In genomic region chr14:75295491-75296338, GRCh38 we compare ENCODE assay signal across 8 cellular contexts. TPM values are rescaled to one million over a fixed set of nuclear protein-coding genes. Genes with fewer than 3 reads are reported as not detected.
DNase-seq lines count a peak whose midpoint lies in the region; ATAC-seq, FAIRE-seq and TF ChIP-seq lines count a peak whose summit lies in the region.

No MANE protein-coding gene starts in this region.

- H3K23ac ChIP-seq in trophoblast cell (ENCODE audit: low read length), result no peak overlapping the region

- H2BK120ac ChIP-seq in trophoblast cell (ENCODE audit: insufficient read depth, low read length, poor library complexity), result peak overlapping the region; percentile 87

- FAIRE-seq in G401.6 (lab: Jason Lieb, UNC) (peak; percentile 77), urothelium cell line (lab: Jason Lieb, UNC) (no peak)

- peak in 7 of 8 donors; percentile 9 to 58 (median 30) for ATAC-seq in heart right ventricle
- ATAC-seq in GM18870 (IDR thresholded peaks at IDR 0.05; ENCODE audit: unreplicated experiment), result no peak

- peaks cover 26% of the 10 kb centered on the region for H3K79me1 ChIP-seq in trophoblast cell (ENCODE audit: low read length)

- peak overlapping the region; percentile 44 for H3K4ac ChIP-seq in trophoblast cell (ENCODE audit: low read depth, low read length)

- H3K4me1 ChIP-seq in MM.1S (ENCODE audit: low read length) (no peaks in the 10 kb centered on the region), heart right ventricle (peaks cover 5 to 69% (median 26%) of the 10 kb centered on the region in 9 donors), trophoblast cell (ENCODE audit: control insufficient read depth in 1 of 2, insufficient read depth in 2 of 2, low read length in 2 of 2) (peaks cover 14 to 18% of the 10 kb centered on the region in 2 experiments)

- no peaks in the 10 kb centered on the region for H3K27me3 ChIP-seq in MM.1S (replicated peaks; ENCODE audit: insufficient read depth, low read length)
- no peaks in the 10 kb centered on the region for H3K27me3 ChIP-seq in heart right ventricle
- H3K27me3 ChIP-seq in trophoblast cell (ENCODE audit: insufficient read depth, low read length), result no peaks in the 10 kb centered on the region

- peak overlapping the region; percentile 32 for H4K12ac ChIP-seq in trophoblast cell (ENCODE audit: low read depth, low read length)

- H3K18ac ChIP-seq in trophoblast cell (ENCODE audit: low read length), result peak overlapping the region; percentile 13

- peak overlapping the region; percentile 66 for H2BK5ac ChIP-seq in trophoblast cell (ENCODE audit: low read depth, low read length, poor library complexity)

- no peaks in the 10 kb centered on the region for H4K20me1 ChIP-seq in MM.1S (ENCODE audit: insufficient read depth, low read length)

- peak overlapping the region; percentile 69 for H3K14ac ChIP-seq in trophoblast cell (ENCODE audit: low read length)

- no peak overlapping the region for H2AK5ac ChIP-seq in trophoblast cell (ENCODE audit: low read length)

- H3K36me3 ChIP-seq in MM.1S (replicated peaks; ENCODE audit: insufficient read depth, low read length) (no peaks in the 10 kb centered on the region), heart right ventricle (no peaks in the 10 kb centered on the region), trophoblast cell (ENCODE audit: control insufficient read depth in 1 of 2, insufficient read depth in 2 of 2, low read length in 2 of 2) (no peaks in the 10 kb centered on the region)

- TF ChIP-seq CTCF in MM.1S (IDR thresholded peaks at IDR 0.05; ENCODE audit: low read length), result peak; percentile 79
- peak; percentile 86 to 99 (median 96) for TF ChIP-seq CTCF in heart right ventricle (IDR thresholded peaks at IDR 0.05)

- H3K27ac ChIP-seq in MM.1S (ENCODE audit: low read length) (peak overlapping the region; percentile 31; the same call in 1 of the 2 replicates), adipose tissue (ENCODE audit: low read depth, low read length) (peak overlapping the region; percentile 57), heart right ventricle (peak overlapping the region; percentile 82 to 99 (median 94)), trophoblast cell (ENCODE audit: low read depth, low read length) (peak overlapping the region; percentile 83)

- peak overlapping the region; percentile 67 for H4K8ac ChIP-seq in trophoblast cell (ENCODE audit: low read depth, low read length)

- H2AFZ ChIP-seq in MM.1S (ENCODE audit: low read length), result peak overlapping the region; percentile 65
- peak overlapping the region; percentile 52 for H2AFZ ChIP-seq in trophoblast cell (ENCODE audit: insufficient read depth, low read length, poor library complexity)

- peak overlapping the region; percentile 85 for H3K9ac ChIP-seq in MM.1S (ENCODE audit: low read length)
- no peak overlapping the region for H3K9ac ChIP-seq in trophoblast cell (ENCODE audit: low read length)

- no peaks in the 10 kb centered on the region for H3K9me2 ChIP-seq in MM.1S (replicated peaks; ENCODE audit: insufficient read depth, low read length)

- peak overlapping the region; percentile 60 for H4K91ac ChIP-seq in trophoblast cell (ENCODE audit: low read depth, low read length)

- intact Hi-C loops in heart right ventricle (cut with DNase I), result loop anchor here in 8 of 10 donors (1.0 to 10.0 kb wide), 9 partner anchors 17 to 361 kb away; partner anchors contain the start of genes FOS (in 2 of the 8) and TMED10 (in 2 of the 8)

- H3K9me3 ChIP-seq in MM.1S (replicated peaks; ENCODE audit: insufficient read depth, low read length) (no peaks in the 10 kb centered on the region), heart right ventricle (no peaks in the 10 kb centered on the region), trophoblast cell (ENCODE audit: insufficient read depth, low read depth, low read length) (no peaks in the 10 kb centered on the region)

- H3F3A ChIP-seq in MM.1S (ENCODE audit: insufficient read depth, low read length), result 0 out of 2 replicates have a peak, but pooled peaks cover 4% of the 10 kb centered on the region

- WGBS in adipose tissue, 3 donors, result 4 to 5% (median 4%) methylated on average over 19 of the region's 19 CpGs
- WGBS in heart right ventricle, 2 donors, result 5 to 6% methylated on average over 19 of the region's 19 CpGs
- no CpG with 5 or more reads among the region's 19 CpGs for WGBS in trophoblast cell (ENCODE audit: extremely low coverage, insufficient coverage, insufficient read length)

- DNase-seq in MM.1S, result peak; percentile 45
- peak; percentile 78 for DNase-seq in SW480 (ENCODE audit: low spot score)
- peak; percentile 82 to 83 for DNase-seq in heart right ventricle
- DNase-seq in trophoblast cell, result peak; percentile 81 to 84
- peak; percentile 85 for DNase-seq in urothelium cell line (ENCODE audit: low spot score)

- peak overlapping the region; percentile 96 for H3K4me2 ChIP-seq in MM.1S (ENCODE audit: low read depth, low read length)
- H3K4me2 ChIP-seq in trophoblast cell (ENCODE audit: low read length), result peak overlapping the region; percentile 97

- peak overlapping the region; percentile 88 for H2BK12ac ChIP-seq in trophoblast cell (ENCODE audit: low read length)

- H3K79me2 ChIP-seq in MM.1S (ENCODE audit: low read length) (no peaks in the 10 kb centered on the region), trophoblast cell (ENCODE audit: control insufficient read depth, insufficient read depth, low read length, poor library complexity) (peaks cover 1% of the 10 kb centered on the region)

- peak overlapping the region; percentile 68 for H3K4me3 ChIP-seq in MM.1S (ENCODE audit: low read length)
- H3K4me3 ChIP-seq in heart right ventricle, result peak overlapping the region; percentile 21 to 80 (median 67)
- no peak overlapping the region for H3K4me3 ChIP-seq in trophoblast cell (ENCODE audit: low read depth, low read length)

RNA-seq across cellular contexts. Expression of gene FOS, which starts 17.1 kb away (rescaled TPM):
- polyA plus RNA-seq in adipose tissue, result 1,000 to 10,000 TPM in 2 of 3 donors, 100 to 1,000 TPM in 1; 170 to 1,921 (median 1,284) TPM
- 100 to 1,000 TPM in 3 of 10 donors, 10 to 100 TPM in 6, 1 to 10 TPM in 1; 9.3 to 173 (median 64.0) TPM for total RNA-seq in heart right ventricle
- 10 to 100 TPM; 17.3 to 49.9 TPM for polyA plus RNA-seq in heart right ventricle
- polyA plus RNA-seq in trophoblast cell (2013), result 26.6 and 30.7 TPM in 2 replicates

Comparison
In these comparisons a context has a peak if more than half of its experiments do, and no peak if none do; other contexts are left out.
1. H3K27ac ChIP-seq: peak in every context shown above with its lines; median percentile 94 in heart right ventricle; 83 in trophoblast cell; 57 in adipose tissue; 31 in MM.1S.